14 cellular contexts compared by ENCODE assay signal in genomic region chr20:50911030-50911429, GRCh38. TPM values are rescaled to one million over a fixed set of nuclear protein-coding genes. Genes with fewer than 3 reads are reported as not detected.
A peak's percentile ranks its signal among the peaks of the same experiment; 100 is the strongest.
DNase-seq lines count a peak whose midpoint lies in the region; ATAC-seq, FAIRE-seq and TF ChIP-seq lines count a peak whose summit lies in the region.
"Had no signal": no experiment of that assay in that cellular context is flagged by ENCODE, and none has a peak within 500 bp of the region (broad histone marks: within the 10 kb centered on the region; RNA-seq: fewer than 3 reads in every experiment).

No MANE protein-coding gene starts in this region.

- no peaks in the 10 kb centered on the region for H3K9me3 ChIP-seq in GM12878 (replicated peaks; ENCODE audit: control insufficient read depth, insufficient read depth, low read length)

- peaks cover 53% of the 10 kb centered on the region for H3K4me1 ChIP-seq in GM12878 (ENCODE audit: control insufficient read depth, insufficient read depth, low read length)

- no peak overlapping the region; the same call in 1 of the 2 replicates for H3K9ac ChIP-seq in GM12878 (ENCODE audit: control insufficient read depth, insufficient read depth, low read length)

- no peaks in the 10 kb centered on the region for H3K9me3 Mint-ChIP-seq in activated CD4-positive, alpha-beta T cell treated with anti-CD3 and anti-CD28 coated beads for 36 hours (ENCODE audit: low read depth)
- no peaks in the 10 kb centered on the region for H3K9me3 Mint-ChIP-seq in progenitor cell of endocrine pancreas (ENCODE audit: low read depth)

- H3K4me2 ChIP-seq in GM12878 (ENCODE audit: control insufficient read depth, insufficient read depth): peak overlapping the region; percentile 91

- TF ChIP-seq EP300 in GM12878 (IDR thresholded peaks at IDR 0.05; ENCODE audit: borderline replicate concordance in 1 of 2, control insufficient read depth in 1 of 2, low read depth in 2 of 2, low read length in 2 of 2): no peak

- POLR2A ChIA-PET in activated CD4-positive, alpha-beta T cell treated with anti-CD3 and anti-CD28 coated beads for 36 hours (lab: Charles Lee): interaction anchor here (1.0 to 1.1 kb wide), 3 partner anchors 10 to 20 kb away, joined by 3 read pairs; partner anchors contain the start of gene ADNP
- POLR2A ChIA-PET in GM12878 (lab: Charles Lee): interaction anchor here (0.8 to 1.4 kb wide), 6 partner anchors 10 to 116 kb away, joined by 3 to 4 read pairs (median 4); partner anchors contain the start of genes DPM1 and MOCS3

- TF ChIP-seq RAD21 in GM12878 (IDR thresholded peaks at IDR 0.05; ENCODE audit: insufficient read depth, low read depth, low read length): no peak

- FAIRE-seq in GM12878 (lab: Jason Lieb, UNC): no peak
- FAIRE-seq: bronchial epithelial cell had no signal

- SMC1A ChIA-PET in GM12878 (lab: Charles Lee; ENCODE audit: uncharacterized antibody, unreplicated experiment): interaction anchor here (1.0 to 4.3 kb wide), 8 partner anchors 9 to 116 kb away, joined by 3 to 17 read pairs (median 6); partner anchors contain the start of gene BCAS4

- BruUV-seq in GM12878 (replicated peaks; lab: Mats Ljungman, UMichigan): TSS peak; percentile 18

- peak overlapping the region; percentile 16; the same call in 1 of the 2 replicates for H3K4me3 ChIP-seq in GM12878

- peaks cover 67% of the 10 kb centered on the region for H3K4me1 Mint-ChIP-seq in activated CD4-positive, alpha-beta T cell treated with anti-CD3 and anti-CD28 coated beads for 36 hours
- H3K4me1 Mint-ChIP-seq in progenitor cell of endocrine pancreas (ENCODE audit: low read depth): peaks cover 55% of the 10 kb centered on the region

- peaks cover 3 to 34% of the 10 kb centered on the region in 2 experiments for H3K36me3 ChIP-seq in GM12878 (ENCODE audit: control insufficient read depth in 2 of 2, insufficient read depth in 2 of 2, low read length in 1 of 2)

- DNase-seq in activated CD4-positive, alpha-beta T cell treated with anti-CD3 and anti-CD28 coated beads for 36 hours: no peak
- DNase-seq in activated CD4-positive, alpha-beta T cell treated with anti-CD3 and anti-CD28 coated beads for 4 hours: no peak
- no peak for DNase-seq in GM12878 (ENCODE audit: low read depth, low spot score)
- no peak for DNase-seq in progenitor cell of endocrine pancreas (ENCODE audit: low spot score, unreplicated experiment)
- DNase-seq in NCI-H1105 (lab: John Stamatoyannopoulos, UW): no peak
- no peak for DNase-seq in omental fat pad (ENCODE audit: low spot score)
- DNase-seq: 8988T, DMS79 treated with DMSO at 0.1 percent for 48 hours, NCI-H1092 treated with DMSO at 0.1 percent for 48 hours, NCI-H69 had no signal

- H3K27me3 Mint-ChIP-seq in activated CD4-positive, alpha-beta T cell treated with anti-CD3 and anti-CD28 coated beads for 36 hours: no peaks in the 10 kb centered on the region
- H3K27me3 Mint-ChIP-seq in progenitor cell of endocrine pancreas: no peaks in the 10 kb centered on the region

- 0% methylated on average over 3 of the region's 3 CpGs for WGBS in GM12878 (ENCODE audit: insufficient coverage, insufficient replicate concordance, low lambda C conversion rate, missing lambda C conversion rate)

- in situ Hi-C loops in GM12878 (cut with MboI): no loop called here

- no peak for ATAC-seq in activated CD4-positive, alpha-beta T cell treated with anti-CD3 and anti-CD28 coated beads for 36 hours
- ATAC-seq in HG03432 (IDR thresholded peaks at IDR 0.05; ENCODE audit: unreplicated experiment) (peak; percentile 25), GM12878 (peak; percentile 7; the same call in 1 of the 3 replicates), GM19035 (IDR thresholded peaks at IDR 0.05; ENCODE audit: unreplicated experiment) (no peak), omental fat pad (ENCODE audit: low FRiP score) (no peak)
- ATAC-seq: esophagus mucosa had no signal

- peak overlapping the region; percentile 80 for H3K27ac Mint-ChIP-seq in activated CD4-positive, alpha-beta T cell treated with anti-CD3 and anti-CD28 coated beads for 36 hours
- H3K27ac Mint-ChIP-seq in progenitor cell of endocrine pancreas: peak overlapping the region; percentile 88

- H2AFZ ChIP-seq in GM12878 (ENCODE audit: control insufficient read depth, low read depth, low read length): no peak overlapping the region

- peaks cover 17% of the 10 kb centered on the region for H4K20me1 ChIP-seq in GM12878 (ENCODE audit: control insufficient read depth, insufficient read depth)

- no peaks in the 10 kb centered on the region for H3K27me3 ChIP-seq in GM12878 (replicated peaks in 1 of 2; ENCODE audit: control insufficient read depth in 2 of 2, insufficient read depth in 2 of 2, low read length in 1 of 2)

- no peak overlapping the region for H3K4me3 Mint-ChIP-seq in activated CD4-positive, alpha-beta T cell treated with anti-CD3 and anti-CD28 coated beads for 36 hours
- H3K4me3 Mint-ChIP-seq in progenitor cell of endocrine pancreas (ENCODE audit: low read depth): no peak overlapping the region

- H3K79me2 ChIP-seq in GM12878 (ENCODE audit: control insufficient read depth, insufficient read depth, low read length): peaks cover 96% of the 10 kb centered on the region

- TF ChIP-seq CTCF in GM12878 (IDR thresholded peaks at IDR 0.05 in 2 of 3, conservative IDR thresholded peaks at IDR 0.05 in 1 of 3; ENCODE audit: control insufficient read depth in 2 of 3, extremely low read depth in 1 of 3, insufficient read depth in 1 of 3, low read depth in 3 of 3, low read length in 3 of 3) (no peak), progenitor cell of endocrine pancreas (IDR thresholded peaks at IDR 0.05; ENCODE audit: unreplicated experiment) (no peak), omental fat pad (IDR thresholded peaks at IDR 0.05) (no peak)

- CTCF ChIA-PET in activated CD4-positive, alpha-beta T cell treated with anti-CD3 and anti-CD28 coated beads for 36 hours (lab: Charles Lee): interaction anchor here (0.7 to 3.9 kb wide), 8 partner anchors 9 to 270 kb away, joined by 3 to 14 read pairs (median 3); no protein-coding TSS in a partner anchor
- CTCF ChIA-PET in GM12878 (lab: Yijun Ruan, JAX): interaction anchor here (1.1 to 3.8 kb wide), 5 partner anchors 8 to 121 kb away, joined by 3 to 44 read pairs (median 5); partner anchors contain the start of gene BCAS4

- peak overlapping the region; percentile 54 for H3K27ac ChIP-seq in GM12878 (ENCODE audit: control insufficient read depth, insufficient read depth)

- H3K36me3 Mint-ChIP-seq in activated CD4-positive, alpha-beta T cell treated with anti-CD3 and anti-CD28 coated beads for 36 hours (ENCODE audit: low read depth): peaks cover 42% of the 10 kb centered on the region
- peaks cover 16% of the 10 kb centered on the region for H3K36me3 Mint-ChIP-seq in progenitor cell of endocrine pancreas (ENCODE audit: insufficient read depth)

- intact Hi-C loops in activated CD4-positive, alpha-beta T cell treated with anti-CD3 and anti-CD28 coated beads for 36 hours (cut with DNase I, micrococcal nuclease): loop anchor here (2.0 to 5.0 kb wide), 3 partner anchors 16 to 119 kb away; no protein-coding TSS in a partner anchor
- intact Hi-C loops in GM12878 (cut with micrococcal nuclease; ENCODE audit: unreplicated experiment): no loop called here

- RAD21 ChIA-PET in GM12878 (lab: Charles Lee; ENCODE audit: unreplicated experiment): interaction anchor here (1.0 to 2.0 kb wide), 8 partner anchors 8 to 116 kb away, joined by 3 to 8 read pairs (median 4); partner anchors contain the start of genes ADNP and BCAS4

- no peak for TF ChIP-seq POLR2A in GM12878 (IDR thresholded peaks at IDR 0.05; ENCODE audit: low read depth, low read length)

RNA-seq across cellular contexts. Expression of gene ADNP, which starts 20.2 kb away (rescaled TPM):
- 10 to 100 TPM; 61.0 to 86.1 TPM for total RNA-seq in activated CD4-positive, alpha-beta T cell treated with anti-CD3 and anti-CD28 coated beads for 36 hours
- 129 and 136 TPM in 2 replicates for total RNA-seq in GM12878 (2013; cell fraction: nucleolus; rRNA removed)
- total RNA-seq in GM12878 (2014; rRNA removed): 22.8 and 23.0 TPM in 2 replicates
- 28.3 and 30.4 TPM in 2 replicates for total RNA-seq in GM12878 (2014; rRNA removed; fragmentation: Illumina TruSeq; extraction: Trizol)
- 74.4 and 74.5 TPM in 2 replicates for total RNA-seq in GM12878 (2021)
- 30.5 TPM for polyA plus RNA-seq in GM12878 (2011; ENCODE audit: low read depth)
- polyA plus RNA-seq in GM12878 (2011; rRNA removed): 30.6 and 40.0 TPM in 2 replicates
- polyA plus RNA-seq in GM12878 (2011; cell fraction: cytosol; rRNA removed): 20.1 and 27.2 TPM in 2 replicates
- 61.5 and 64.3 TPM in 2 replicates for polyA plus RNA-seq in GM12878 (2011; cell fraction: nucleus; rRNA removed)
- polyA plus RNA-seq in GM12878 (2012): 34.8 and 42.0 TPM in 2 replicates
- 66.9 and 82.8 TPM in 2 replicates for polyA plus RNA-seq in GM12878 (2014; fragmentation: Illumina TruSeq; extraction: Trizol)
- polyA plus RNA-seq in GM12878 (2014; fragmentation: Nextera tagmentation; extraction: Ambion mirVana): 10 to 100 TPM; 25.9 to 39.7 TPM
- polyA plus RNA-seq in GM12878 (2014; rRNA removed): 23.6 and 28.1 TPM in 2 replicates
- 10 to 100 TPM; 39.1 to 40.3 TPM for polyA plus RNA-seq in GM12878 (2016; fragmentation: Nextera tagmentation; extraction: Ambion mirVana)
- 54.7 and 78.9 TPM in 2 replicates for polyA minus RNA-seq in GM12878 (2011; rRNA and poly(A)+ RNA removed)
- polyA minus RNA-seq in GM12878 (2011; cell fraction: cytosol; rRNA and poly(A)+ RNA removed): 25.9 and 31.9 TPM in 2 replicates
- polyA minus RNA-seq in GM12878 (2011; cell fraction: nucleus; rRNA and poly(A)+ RNA removed): 28.5 and 36.6 TPM in 2 replicates
- 127 and 144 TPM in 2 replicates for total RNA-seq in progenitor cell of endocrine pancreas
- 10 to 100 TPM; 42.2 to 65.9 (median 47.3) TPM for total RNA-seq in omental fat pad

RNA-seq across cellular contexts. Expression of gene DPM1, which starts 47.3 kb away (rescaled TPM):
- 10 to 100 TPM; 55.6 to 72.1 TPM for total RNA-seq in activated CD4-positive, alpha-beta T cell treated with anti-CD3 and anti-CD28 coated beads for 36 hours
- 18.4 and 21.1 TPM in 2 replicates for total RNA-seq in GM12878 (2013; cell fraction: nucleolus; rRNA removed)
- 66.0 and 76.1 TPM in 2 replicates for total RNA-seq in GM12878 (2014; rRNA removed)
- 105 and 107 TPM in 2 replicates for total RNA-seq in GM12878 (2014; rRNA removed; fragmentation: Illumina TruSeq; extraction: Trizol)
- 50.8 and 53.3 TPM in 2 replicates for total RNA-seq in GM12878 (2021)
- 37.8 TPM for polyA plus RNA-seq in GM12878 (2011; ENCODE audit: low read depth)
- 72.3 and 127 TPM in 2 replicates for polyA plus RNA-seq in GM12878 (2011; rRNA removed)
- 27.4 and 31.7 TPM in 2 replicates for polyA plus RNA-seq in GM12878 (2011; cell fraction: cytosol; rRNA removed)
- 26.8 and 36.2 TPM in 2 replicates for polyA plus RNA-seq in GM12878 (2011; cell fraction: nucleus; rRNA removed)
- polyA plus RNA-seq in GM12878 (2012): 52.8 and 55.9 TPM in 2 replicates
- 112 and 187 TPM in 2 replicates for polyA plus RNA-seq in GM12878 (2014; fragmentation: Illumina TruSeq; extraction: Trizol)
- 100 to 1,000 TPM; 138 to 145 TPM for polyA plus RNA-seq in GM12878 (2014; fragmentation: Nextera tagmentation; extraction: Ambion mirVana)
- 85.6 and 98.5 TPM in 2 replicates for polyA plus RNA-seq in GM12878 (2014; rRNA removed)
- polyA plus RNA-seq in GM12878 (2016; fragmentation: Nextera tagmentation; extraction: Ambion mirVana): 100 to 1,000 TPM; 159 to 167 TPM
- 9.8 and 20.5 TPM in 2 replicates for polyA minus RNA-seq in GM12878 (2011; rRNA and poly(A)+ RNA removed)
- polyA minus RNA-seq in GM12878 (2011; cell fraction: cytosol; rRNA and poly(A)+ RNA removed): 10.7 and 13.9 TPM in 2 replicates
- polyA minus RNA-seq in GM12878 (2011; cell fraction: nucleus; rRNA and poly(A)+ RNA removed): 11.8 and 16.8 TPM in 2 replicates
- 41.4 and 43.9 TPM in 2 replicates for total RNA-seq in progenitor cell of endocrine pancreas
- total RNA-seq in omental fat pad: 10 to 100 TPM; 39.0 to 62.0 (median 49.6) TPM

RNA-seq across cellular contexts. Expression of gene MOCS3, which starts 47.6 kb away (rescaled TPM):
- 1 to 10 TPM; 3.1 to 3.8 TPM for total RNA-seq in activated CD4-positive, alpha-beta T cell treated with anti-CD3 and anti-CD28 coated beads for 36 hours
- total RNA-seq in GM12878 (2013; cell fraction: nucleolus; rRNA removed): 6.0 and 6.1 TPM in 2 replicates
- 5.7 and 5.9 TPM in 2 replicates for total RNA-seq in GM12878 (2014; rRNA removed)
- total RNA-seq in GM12878 (2014; rRNA removed; fragmentation: Illumina TruSeq; extraction: Trizol): 3.0 and 3.3 TPM in 2 replicates
- 4.7 and 5.2 TPM in 2 replicates for total RNA-seq in GM12878 (2021)
- polyA plus RNA-seq in GM12878 (2011; ENCODE audit: low read depth): 0.83 TPM
- 2.0 and 2.2 TPM in 2 replicates for polyA plus RNA-seq in GM12878 (2011; rRNA removed)
- 2.4 and 3.0 TPM in 2 replicates for polyA plus RNA-seq in GM12878 (2011; cell fraction: cytosol; rRNA removed)
- 1.4 and 1.6 TPM in 2 replicates for polyA plus RNA-seq in GM12878 (2011; cell fraction: nucleus; rRNA removed)
- 2.1 and 2.6 TPM in 2 replicates for polyA plus RNA-seq in GM12878 (2012)
- 2.4 and 2.8 TPM in 2 replicates for polyA plus RNA-seq in GM12878 (2014; fragmentation: Illumina TruSeq; extraction: Trizol)
- polyA plus RNA-seq in GM12878 (2014; fragmentation: Nextera tagmentation; extraction: Ambion mirVana): under 1 TPM; 0.87 to 0.99 TPM
- polyA plus RNA-seq in GM12878 (2014; rRNA removed): 3.6 and 4.6 TPM in 2 replicates
- 1 to 10 TPM; 4.0 to 4.6 TPM for polyA plus RNA-seq in GM12878 (2016; fragmentation: Nextera tagmentation; extraction: Ambion mirVana)
- 4.6 and 6.5 TPM in 2 replicates for polyA minus RNA-seq in GM12878 (2011; rRNA and poly(A)+ RNA removed)
- polyA minus RNA-seq in GM12878 (2011; cell fraction: cytosol; rRNA and poly(A)+ RNA removed): 2.0 and 2.1 TPM in 2 replicates
- 4.6 and 7.6 TPM in 2 replicates for polyA minus RNA-seq in GM12878 (2011; cell fraction: nucleus; rRNA and poly(A)+ RNA removed)
- 5.6 and 5.8 TPM in 2 replicates for total RNA-seq in progenitor cell of endocrine pancreas
- 1 to 10 TPM; 3.3 to 5.5 (median 3.6) TPM for total RNA-seq in omental fat pad

Comparison
In these comparisons a context has a peak if more than half of its experiments do, and no peak if none do; other contexts are left out.
1. ATAC-seq: peak in HG03432 (single experiment) and GM12878 (single experiment); none in activated CD4-positive, alpha-beta T cell treated with anti-CD3 and anti-CD28 coated beads for 36 hours (single experiment), GM19035 (single experiment) and omental fat pad (single experiment).